Comparison of ENCODE assay signal across 1 cellular context in genomic region chr17:73291260-73291801, GRCh38.
TF ChIP-seq lines count a peak whose summit lies in the region.

No MANE protein-coding gene starts in this region.

TF ChIP-seq in HEK293, 187 proteins besides CTCF, POLR2A, EP300 and RAD21 (continued from another document):
- TF ChIP-seq ZNF433 (tag by site-specific recombination; IDR thresholded peaks at IDR 0.05; ENCODE audit: low read depth): no peak
- no peak for TF ChIP-seq ZNF202 (tag by site-specific recombination; IDR thresholded peaks at IDR 0.05; ENCODE audit: borderline replicate concordance)
- no peak for TF ChIP-seq ZNF677 (tag by site-specific recombination; IDR thresholded peaks at IDR 0.05)
- TF ChIP-seq ZIC2 (tag by site-specific recombination; IDR thresholded peaks at IDR 0.05): no peak; the same call in 1 of the 2 replicates
- TF ChIP-seq ZBTB10 (tag by site-specific recombination; IDR thresholded peaks at IDR 0.05): no peak
- TF ChIP-seq KLF7 (tag by site-specific recombination; IDR thresholded peaks at IDR 0.05; ENCODE audit: borderline replicate concordance): no peak
- TF ChIP-seq ZNF521 (tag by site-specific recombination; IDR thresholded peaks at IDR 0.05): no peak
- TF ChIP-seq ZNF501 (tag by site-specific recombination; IDR thresholded peaks at IDR 0.05): no peak
- no peak for TF ChIP-seq KLF10 (tag by site-specific recombination; IDR thresholded peaks at IDR 0.05)
- TF ChIP-seq ZNF311 (tag by site-specific recombination; IDR thresholded peaks at IDR 0.05; ENCODE audit: borderline replicate concordance): no peak
- peak; percentile 28; the same call in 1 of the 2 replicates for TF ChIP-seq SP2 (tag by site-specific recombination; IDR thresholded peaks at IDR 0.05)
- peak; percentile 72 for TF ChIP-seq EGR2 (tag by site-specific recombination; IDR thresholded peaks at IDR 0.05; ENCODE audit: low read depth)
- TF ChIP-seq ZNF830 (tag by site-specific recombination; IDR thresholded peaks at IDR 0.05; ENCODE audit: low read depth): no peak
- TF ChIP-seq ZBTB6 (tag by site-specific recombination; IDR thresholded peaks at IDR 0.05): no peak
- TF ChIP-seq ZNF324 (tag by site-specific recombination; IDR thresholded peaks at IDR 0.05): no peak
- TF ChIP-seq GLIS1 (tag by site-specific recombination; IDR thresholded peaks at IDR 0.05): no peak
TF ChIP-seq in HEK293: peak in this region for 6.
